Comparison of ENCODE assay signal across 25 cellular contexts in the genomic region with DNA sequence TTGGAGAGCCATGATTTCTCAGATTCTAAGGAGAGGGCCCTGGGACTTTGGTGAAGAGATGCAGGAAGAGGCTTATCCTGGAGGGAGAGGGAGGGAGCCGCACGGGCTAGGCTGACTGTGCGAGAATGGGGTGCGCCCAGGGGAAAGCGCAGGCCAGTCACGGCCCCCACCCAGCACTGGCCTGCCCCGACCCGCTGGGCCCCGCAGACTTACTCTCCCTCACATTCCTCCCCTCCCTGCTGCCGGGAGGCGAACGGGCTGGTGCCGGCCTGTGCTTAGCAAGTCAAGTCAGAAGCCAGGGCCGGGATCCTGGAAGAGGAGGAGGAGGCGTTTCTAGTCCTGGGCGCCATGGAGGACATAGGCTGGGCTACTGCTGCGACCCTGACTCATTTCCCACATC.
DNase-seq lines count a peak whose midpoint lies in the region; ATAC-seq, FAIRE-seq and TF ChIP-seq lines count a peak whose summit lies in the region.
"Had no signal": no experiment of that assay in that cellular context is flagged by ENCODE, and none has a peak within 500 bp of the region (broad histone marks: within the 10 kb centered on the region; RNA-seq: fewer than 3 reads in every experiment).

No MANE protein-coding gene starts in this region.

- H3K4me3 ChIP-seq in HUES48 (ENCODE audit: low read depth, low read length), result peak overlapping the region; percentile 46; the same call in 1 of the 2 replicates
- H3K4me3 ChIP-seq in smooth muscle cell, result no peak overlapping the region
- H3K4me3 ChIP-seq: K562 had no signal

- TF ChIP-seq CTCF in endothelial cell (IDR thresholded peaks at IDR 0.05; ENCODE audit: unreplicated experiment) (no peak), smooth muscle cell (IDR thresholded peaks at IDR 0.05; ENCODE audit: borderline replicate concordance, insufficient read depth, poor library complexity, severe bottlenecking) (no peak)

- H3K4me1 Mint-ChIP-seq in endothelial cell (ENCODE audit: unreplicated experiment), result peaks cover 19% of the 10 kb centered on the region
- H3K4me1 Mint-ChIP-seq in activated T-cell treated with anti-CD3 and anti-CD28 coated beads, Interleukin-2, amount 50 U/mL, for 72 hours (ENCODE audit: low read depth), result peaks cover 21% of the 10 kb centered on the region

- peak overlapping the region; percentile 80 for H3K4me3 Mint-ChIP-seq in endothelial cell (ENCODE audit: unreplicated experiment)
- no peak overlapping the region for H3K4me3 Mint-ChIP-seq in activated T-cell treated with anti-CD3 and anti-CD28 coated beads, Interleukin-2, amount 50 U/mL, for 72 hours
- H3K4me3 Mint-ChIP-seq: CD8-positive, alpha-beta T cell; natural killer cell treated with Interleukin-12 subunit alpha and Interleukin-12 subunit beta and Interleukin-15 and Interleukin-18, amount 100 ng/mL, for 72 hours had no signal

- FAIRE-seq in GM12892 (lab: Jason Lieb, UNC), result no peak
- FAIRE-seq: endometrium, frontal cortex, K562, kidney had no signal

- H3K4me1 ChIP-seq in HUES48 (ENCODE audit: control insufficient read depth, insufficient read depth, low read length) (peaks cover 16% of the 10 kb centered on the region), smooth muscle cell (ENCODE audit: low read depth) (peaks cover 13% of the 10 kb centered on the region)

- 34% methylated on average over 12 of the region's 17 CpGs for WGBS in smooth muscle cell (ENCODE audit: low lambda C conversion rate)

- peaks cover 5% of the 10 kb centered on the region for H3K27me3 Mint-ChIP-seq in endothelial cell (ENCODE audit: unreplicated experiment)
- no peaks in the 10 kb centered on the region for H3K27me3 Mint-ChIP-seq in activated T-cell treated with anti-CD3 and anti-CD28 coated beads, Interleukin-2, amount 50 U/mL, for 72 hours (ENCODE audit: low read depth)
- H3K27me3 Mint-ChIP-seq: natural killer cell treated with Interleukin-12 subunit alpha and Interleukin-12 subunit beta and Interleukin-15 and Interleukin-18, amount 100 ng/mL, for 72 hours had no signal

- DNase-seq in endothelial cell (ENCODE audit: low spot score), result no peak
- peak; percentile 90 for DNase-seq in islet precursor cell
- DNase-seq in smooth muscle cell (lab: John Stamatoyannopoulos, UW; ENCODE audit: unreplicated experiment), result no peak
- DNase-seq in GM12892 (ENCODE audit: insufficient read length), result no peak
- DNase-seq in NCI-H187 treated with DMSO at 0.1 percent for 48 hours (lab: John Stamatoyannopoulos, UW), result no peak
- no peak for DNase-seq in activated CD4-positive, alpha-beta T cell treated with anti-CD3 and anti-CD28 coated beads for 1 hour
- no peak for DNase-seq in activated T-cell treated with anti-CD3 and anti-CD28 coated beads, Interleukin-2, amount 50 U/mL, for 72 hours
- DNase-seq: activated CD4-positive, alpha-beta T cell treated with anti-CD3 and anti-CD28 coated beads, Interleukin-2, amount 50 U/mL, for 4 hours; activated naive CD4-positive, alpha-beta T cell treated with anti-CD3 and anti-CD28 coated beads, Interleukin-2, amount 50 U/mL, for 16 hours; activated T-cell treated with anti-CD3 and anti-CD28 coated beads, Interleukin-2, amount 50 U/mL, for 1 hour; DMS79; HCEC 1CT; kidney; NCI-H2029; NCI-H446 treated with DMSO at 0.1 percent for 48 hours; NK-92 treated with Interleukin-12 subunit alpha and Interleukin-12 subunit beta, amount 100 ng/mL, for 24 hours; SHP77 treated with DMSO at 0.1 percent for 48 hours; T-helper 1 cell had no signal

- ATAC-seq in activated T-cell treated with anti-CD3 and anti-CD28 coated beads, Interleukin-2, amount 50 U/mL, for 72 hours (replicated peaks in 1 of 2), result no peak
- ATAC-seq: CD8-positive, alpha-beta T cell; K562; natural killer cell treated with Interleukin-12 subunit alpha and Interleukin-12 subunit beta and Interleukin-15 and Interleukin-18, amount 100 ng/mL, for 72 hours had no signal

- H3K9ac ChIP-seq in HUES48 (ENCODE audit: low read depth, low read length), result no peak overlapping the region
- no peak overlapping the region for H3K9ac ChIP-seq in smooth muscle cell (ENCODE audit: low read depth)

- H3K36me3 Mint-ChIP-seq in endothelial cell (ENCODE audit: low read depth, unreplicated experiment), result peaks cover 4% of the 10 kb centered on the region
- H3K36me3 Mint-ChIP-seq in activated T-cell treated with anti-CD3 and anti-CD28 coated beads, Interleukin-2, amount 50 U/mL, for 72 hours (ENCODE audit: insufficient read depth in 2 of 2), result peaks cover 0 to 1% of the 10 kb centered on the region in 2 donors
- H3K36me3 Mint-ChIP-seq: natural killer cell treated with Interleukin-12 subunit alpha and Interleukin-12 subunit beta and Interleukin-15 and Interleukin-18, amount 100 ng/mL, for 72 hours had no signal

- H3K9me3 Mint-ChIP-seq in endothelial cell (ENCODE audit: unreplicated experiment), result no peaks in the 10 kb centered on the region
- no peaks in the 10 kb centered on the region for H3K9me3 Mint-ChIP-seq in activated T-cell treated with anti-CD3 and anti-CD28 coated beads, Interleukin-2, amount 50 U/mL, for 72 hours
- H3K9me3 Mint-ChIP-seq: CD8-positive, alpha-beta T cell; natural killer cell treated with Interleukin-12 subunit alpha and Interleukin-12 subunit beta and Interleukin-15 and Interleukin-18, amount 100 ng/mL, for 72 hours had no signal

- no peak for TF ChIP-seq POLR2A in GM12892 (IDR thresholded peaks at IDR 0.05; ENCODE audit: low read depth, low read length)

- H3K27me3 ChIP-seq in HUES48 (ENCODE audit: control insufficient read depth, insufficient read depth, low read length) (0 out of 2 replicates have a peak, but pooled peaks cover 3% of the 10 kb centered on the region), smooth muscle cell (ENCODE audit: low read depth) (no peaks in the 10 kb centered on the region)

- H2AFZ ChIP-seq in smooth muscle cell (ENCODE audit: low read depth), result no peak overlapping the region

- H3K4me2 ChIP-seq in smooth muscle cell, result peak overlapping the region; percentile 14

- H3F3A ChIP-seq in smooth muscle cell (ENCODE audit: low read depth), result peaks cover 11% of the 10 kb centered on the region

- no peak overlapping the region for H3K27ac Mint-ChIP-seq in endothelial cell (ENCODE audit: unreplicated experiment)
- no peak overlapping the region for H3K27ac Mint-ChIP-seq in activated T-cell treated with anti-CD3 and anti-CD28 coated beads, Interleukin-2, amount 50 U/mL, for 72 hours
- H3K27ac Mint-ChIP-seq: CD8-positive, alpha-beta T cell; natural killer cell treated with Interleukin-12 subunit alpha and Interleukin-12 subunit beta and Interleukin-15 and Interleukin-18, amount 100 ng/mL, for 72 hours had no signal

- H4K20me1 ChIP-seq in smooth muscle cell (ENCODE audit: low read depth), result no peaks in the 10 kb centered on the region

- no peaks in the 10 kb centered on the region for H3K36me3 ChIP-seq in HUES48 (ENCODE audit: control insufficient read depth, insufficient read depth, low read length)
- H3K36me3 ChIP-seq in smooth muscle cell (ENCODE audit: low read depth), result no peaks in the 10 kb centered on the region

- H3K9me3 ChIP-seq in HUES48 (ENCODE audit: control insufficient read depth, insufficient read depth, low read length) (no peaks in the 10 kb centered on the region), smooth muscle cell (replicated peaks; ENCODE audit: low read depth) (no peaks in the 10 kb centered on the region)

- H3K79me2 ChIP-seq in smooth muscle cell (ENCODE audit: low read depth), result no peaks in the 10 kb centered on the region

- H3K27ac ChIP-seq in HUES48 (ENCODE audit: low read depth, low read length) (no peak overlapping the region), smooth muscle cell (ENCODE audit: low read depth) (no peak overlapping the region)
- H3K27ac ChIP-seq: HL-60 had no signal
